ENCODE assay signal across 8 cellular contexts in the genomic region with DNA sequence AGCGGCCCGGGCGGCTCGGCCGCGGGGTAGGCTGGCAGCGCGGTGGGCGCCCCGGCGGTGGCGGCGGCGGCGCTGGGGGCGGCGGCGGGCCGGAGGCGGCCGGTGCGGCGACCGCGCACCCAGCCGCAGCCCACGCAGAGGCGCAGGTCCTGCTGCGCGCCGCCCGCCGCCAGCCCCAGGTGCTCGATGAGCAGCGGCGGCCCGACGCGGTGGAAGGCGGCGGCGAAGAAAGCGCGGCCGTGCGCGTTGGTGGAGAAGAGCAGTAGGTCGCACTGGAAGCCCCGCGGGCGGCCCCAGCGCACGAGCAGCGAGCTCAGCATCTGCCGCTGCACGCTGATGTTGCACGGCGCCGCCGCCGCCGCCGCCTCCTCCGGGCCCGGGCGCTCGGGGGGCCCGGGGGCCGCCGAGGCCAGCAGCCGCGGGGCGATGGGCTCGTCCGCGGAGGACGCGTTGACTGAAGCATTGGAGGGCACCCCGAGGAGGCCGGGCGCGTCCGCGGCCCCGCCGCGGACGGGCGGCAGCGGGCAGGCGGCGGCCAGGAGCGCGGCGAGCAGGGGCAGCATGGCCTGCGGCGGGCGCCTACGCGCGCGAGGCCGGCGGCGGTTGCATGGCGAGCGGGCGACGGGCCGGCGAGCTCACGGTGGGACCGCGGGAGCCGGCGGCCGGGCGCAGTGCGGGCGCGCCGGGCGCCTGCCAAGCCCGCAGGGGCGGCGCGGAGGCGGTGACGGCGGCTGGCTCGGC. TPM values are rescaled to one million over a fixed set of nuclear protein-coding genes. Genes with fewer than 3 reads are reported as not detected.
DNase-seq lines count a peak whose midpoint lies in the region; ATAC-seq, FAIRE-seq and TF ChIP-seq lines count a peak whose summit lies in the region.

No MANE protein-coding gene starts in this region.

- TF ChIP-seq RAD21 in K562 (CRISPR knock-in tag; conservative IDR thresholded peaks at IDR 0.05 in 1 of 2, IDR thresholded peaks at IDR 0.05 in 1 of 2) = no peak

- H3K27ac ChIP-seq in K562 (ENCODE audit: extremely low read depth, low read depth, low read length) (no peak overlapping the region; the same call in 2 of the 3 replicates), kidney (ENCODE audit: low read depth in 2 of 2, low read length in 2 of 2) (no peak overlapping the region)

- H3K9ac ChIP-seq in K562 (ENCODE audit: insufficient read depth in 1 of 2, low read depth in 2 of 2, low read length in 2 of 2) (peak overlapping the region; percentile 65 to 92; a peak in 3 of 4 replicates), kidney (ENCODE audit: low read length in 2 of 2) (no peak overlapping the region)

- in situ Hi-C loops in SK-MEL-5 (cut with HindIII; ENCODE audit: low pct_unique_long_range_greater_than_20kb, low sequenced_read_pairs) (no loop called here), K562 (cut with MboI) (no loop called here)

- DNase-seq in NCI-H146 (lab: John Stamatoyannopoulos, UW) (peak; percentile 57), NCI-H146 treated with DMSO at 0.1 percent for 48 hours (lab: John Stamatoyannopoulos, UW; ENCODE audit: unreplicated experiment) (no peak), SK-MEL-5 (ENCODE audit: low read depth, low spot score) (peak; percentile 22), K562 (ENCODE audit: extremely low read depth in 1 of 4, low spot score in 3 of 4) (peak; percentile 48 to 75 (median 69)), kidney (peak; percentile 76), KG1 (lab: John Stamatoyannopoulos, UW) (no peak)
- peak; percentile 28 to 41 for DNase-seq in stimulated activated CD4-positive, alpha-beta T cell treated with anti-CD3 and anti-CD28 coated beads, Interleukin-4, amount 100 ng/mL, for 48 hours (ENCODE audit: low read depth in 2 of 2)

- H3K9me1 ChIP-seq in K562 (ENCODE audit: control insufficient read depth, insufficient read depth, low read length) = no peaks in the 10 kb centered on the region

- ATAC-seq in HG02763 (IDR thresholded peaks at IDR 0.05; ENCODE audit: unreplicated experiment) (peak; percentile 38), K562 (peak; percentile 6; the same call in 2 of the 3 replicates)

- H3K79me2 ChIP-seq in K562 (ENCODE audit: control insufficient read depth, insufficient read depth, low read length) = peaks cover 16% of the 10 kb centered on the region

- intact Hi-C loops in K562 (cut with micrococcal nuclease) = loop anchor here (1.0 to 5.0 kb wide), 5 partner anchors 47 to 432 kb away; no protein-coding TSS in a partner anchor
- intact Hi-C loops in kidney (cut with DNase I) = loop anchor here (10.0 kb wide), 1 partner anchor 269 kb away; no protein-coding TSS in a partner anchor

- peak overlapping the region; percentile 91 for H3K4me2 ChIP-seq in K562 (ENCODE audit: insufficient read depth, low read length)

- peaks cover 15 to 25% of the 10 kb centered on the region in 2 experiments; a peak in 4 of 5 replicates for H3K27me3 ChIP-seq in K562 (ENCODE audit: control insufficient read depth in 2 of 2, insufficient read depth in 2 of 2, low read length in 2 of 2)

- peak overlapping the region; percentile 91 for H2AFZ ChIP-seq in K562 (ENCODE audit: low read depth, low read length)

- peak overlapping the region; percentile 65 for H3K4me3 ChIP-seq in K562
- H3K4me3 ChIP-seq in kidney (ENCODE audit: low read length in 2 of 2) = peak overlapping the region in 1 of 2 donors; percentile 47

- TF ChIP-seq POLR2A in K562 (conservative IDR thresholded peaks at IDR 0.05) = no peak

- H3K36me3 ChIP-seq in K562 (ENCODE audit: control insufficient read depth, insufficient read depth, low read length) (no peaks in the 10 kb centered on the region; the same call in 2 of the 3 replicates), kidney (ENCODE audit: control insufficient read depth in 1 of 2, insufficient read depth in 2 of 2, low read length in 2 of 2) (no peaks in the 10 kb centered on the region)

- CTCF ChIA-PET in K562 (lab: Yijun Ruan, JAX; ENCODE audit: low intra/inter-chr PET ratio) = interaction anchor here (0.6 to 2.0 kb wide), 10 partner anchors 162 to 439 kb away, joined by 3 to 12 read pairs (median 6); a partner anchor contains a TSS

- FAIRE-seq in K562 (lab: Jason Lieb, UNC) = no peak
- no peak for FAIRE-seq in kidney (lab: Jason Lieb, UNC)

- no peaks in the 10 kb centered on the region for H4K20me1 ChIP-seq in K562 (replicated peaks; ENCODE audit: control insufficient read depth, insufficient read depth, low read length)

- no TSS peak for BruUV-seq in K562 (replicated peaks; lab: Mats Ljungman, UMichigan)

- no peaks in the 10 kb centered on the region for H3K9me3 ChIP-seq in K562 (replicated peaks; ENCODE audit: control insufficient read depth, insufficient read depth, low read depth, low read length)
- no peaks in the 10 kb centered on the region for H3K9me3 ChIP-seq in kidney (ENCODE audit: control insufficient read depth in 1 of 2, low read length in 2 of 2)

- TF ChIP-seq CTCF in K562 (IDR thresholded peaks at IDR 0.05 in 2 of 3, conservative IDR thresholded peaks at IDR 0.05 in 1 of 3; ENCODE audit: insufficient read depth in 2 of 3, low read depth in 1 of 3, low read length in 3 of 3) = no peak
- TF ChIP-seq CTCF in kidney (IDR thresholded peaks at IDR 0.05; ENCODE audit: borderline replicate concordance, extremely low read depth, insufficient read depth) = no peak

- POLR2A ChIA-PET in K562 (lab: Yijun Ruan, JAX) = interaction anchor here (0.6 to 1.3 kb wide), 8 partner anchors 9 to 334 kb away, joined by 3 to 5 read pairs (median 4); no protein-coding TSS in a partner anchor

- TF ChIP-seq EP300 in K562 (IDR thresholded peaks at IDR 0.05; ENCODE audit: low read length) = no peak

- under 1% methylated on average over 68 of the region's 131 CpGs for WGBS in K562 (ENCODE audit: insufficient coverage, low coverage, missing lambda C conversion rate)

- H3K4me1 ChIP-seq in K562 (replicated peaks in 1 of 2; ENCODE audit: control insufficient read depth in 2 of 2, insufficient read depth in 2 of 2, low read length in 2 of 2) (peaks cover 18 to 19% of the 10 kb centered on the region in 2 experiments; a peak in 4 of 5 replicates), kidney (ENCODE audit: control insufficient read depth in 1 of 2, insufficient read depth in 1 of 2, low read depth in 1 of 2, low read length in 2 of 2) (peaks cover 0 to 4% of the 10 kb centered on the region in 2 donors)

TF ChIP-seq in K562, 482 proteins besides CTCF, POLR2A, EP300 and RAD21 (continues in another document):
- TF ChIP-seq CHD1 (IDR thresholded peaks at IDR 0.05; ENCODE audit: low read length) (peak; percentile 88), PHF8 (IDR thresholded peaks at IDR 0.05; ENCODE audit: borderline replicate concordance, low read length) (peak; percentile 41; the same call in 1 of the 2 replicates), GABPB1 (CRISPR knock-in tag; IDR thresholded peaks at IDR 0.05) (0 out of 2 replicates have a peak, but pooled peaks have one; percentile 4), MED1 (CRISPR knock-in tag; IDR thresholded peaks at IDR 0.05; ENCODE audit: borderline replicate concordance) (no peak), ZNF324 (CRISPR knock-in tag; IDR thresholded peaks at IDR 0.05) (no peak), RBM15 (IDR thresholded peaks at IDR 0.05; ENCODE audit: insufficient read depth, low read length) (no peak), MBD2 (IDR thresholded peaks at IDR 0.05; ENCODE audit: borderline replicate concordance, low read depth) (no peak)
- TF ChIP-seq, protein P1, sequence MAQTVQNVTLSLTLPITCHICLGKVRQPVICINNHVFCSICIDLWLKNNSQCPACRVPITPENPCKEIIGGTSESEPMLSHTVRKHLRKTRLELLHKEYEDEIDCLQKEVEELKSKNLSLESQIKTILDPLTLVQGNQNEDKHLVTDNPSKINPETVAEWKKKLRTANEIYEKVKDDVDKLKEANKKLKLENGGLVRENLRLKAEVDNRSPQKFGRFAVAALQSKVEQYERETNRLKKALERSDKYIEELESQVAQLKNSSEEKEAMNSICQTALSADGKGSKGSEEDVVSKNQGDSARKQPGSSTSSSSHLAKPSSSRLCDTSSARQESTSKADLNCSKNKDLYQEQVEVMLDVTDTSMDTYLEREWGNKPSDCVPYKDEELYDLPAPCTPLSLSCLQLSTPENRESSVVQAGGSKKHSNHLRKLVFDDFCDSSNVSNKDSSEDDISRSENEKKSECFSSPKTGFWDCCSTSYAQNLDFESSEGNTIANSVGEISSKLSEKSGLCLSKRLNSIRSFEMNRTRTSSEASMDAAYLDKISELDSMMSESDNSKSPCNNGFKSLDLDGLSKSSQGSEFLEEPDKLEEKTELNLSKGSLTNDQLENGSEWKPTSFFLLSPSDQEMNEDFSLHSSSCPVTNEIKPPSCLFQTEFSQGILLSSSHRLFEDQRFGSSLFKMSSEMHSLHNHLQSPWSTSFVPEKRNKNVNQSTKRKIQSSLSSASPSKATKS (CRISPR knock-in tag; IDR thresholded peaks at IDR 0.05) = no peak
- TF ChIP-seq, protein P2, sequence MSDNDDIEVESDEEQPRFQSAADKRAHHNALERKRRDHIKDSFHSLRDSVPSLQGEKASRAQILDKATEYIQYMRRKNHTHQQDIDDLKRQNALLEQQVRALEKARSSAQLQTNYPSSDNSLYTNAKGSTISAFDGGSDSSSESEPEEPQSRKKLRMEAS (CRISPR knock-in tag; IDR thresholded peaks at IDR 0.05) = peak; percentile 6; the same call in 1 of the 2 replicates

RNA-seq across cellular contexts. Expression of a gene that starts 0.5 kb away (rescaled TPM):
- 2.7 and 4.2 TPM in 2 replicates for total RNA-seq in SK-MEL-5 (2014; rRNA removed; shearing (Covaris generic))
- 19.2 and 22.2 TPM in 2 replicates for polyA plus RNA-seq in SK-MEL-5 (2015; cell fraction: cytosol; rRNA removed)
- polyA plus RNA-seq in SK-MEL-5 (2015; cell fraction: nucleus; rRNA removed) = 2.8 and 6.6 TPM in 2 replicates
- 17.6 and 30.8 TPM in 2 replicates for total RNA-seq in K562 (2011; cell fraction: chromatin; rRNA removed; ENCODE audit: low replicate concordance)
- total RNA-seq in K562 (2011; cell fraction: nucleolus; rRNA removed) = 39.3 and 69.5 TPM in 2 replicates
- 34.5 and 58.6 TPM in 2 replicates for total RNA-seq in K562 (2011; cell fraction: nucleoplasm; rRNA removed)
- 23.6 and 24.7 TPM in 2 replicates for total RNA-seq in K562 (2014; rRNA removed)
- total RNA-seq in K562 (2014; rRNA removed; fragmentation: Illumina TruSeq; extraction: Trizol) = 6.8 and 9.5 TPM in 2 replicates
- total RNA-seq in K562 (2015; rRNA removed; fragmentation: Illumina TruSeq; extraction: Trizol) = 3.7 and 4.1 TPM in 2 replicates
- 33.2 and 46.5 TPM in 2 replicates for total RNA-seq in K562 (2021)
- 17.0 and 32.4 TPM in 2 replicates for polyA plus RNA-seq in K562 (2011; rRNA removed)
- polyA plus RNA-seq in K562 (2011; cell fraction: cytosol; rRNA removed) = 23.8 and 166 TPM in 2 replicates
- polyA plus RNA-seq in K562 (2011; cell fraction: nucleus; rRNA removed) = 20.8 and 52.4 TPM in 2 replicates
- polyA plus RNA-seq in K562 (2012) = 15.6 and 28.2 TPM in 2 replicates
- 8.4 and 12.6 TPM in 2 replicates for polyA plus RNA-seq in K562 (2014; fragmentation: Illumina TruSeq; extraction: Trizol)
- polyA plus RNA-seq in K562 (2014; fragmentation: Nextera tagmentation; extraction: Ambion mirVana) = 1 to 10 TPM; 2.2 to 2.6 TPM
- polyA plus RNA-seq in K562 (2014; rRNA removed) = 18.9 and 24.6 TPM in 2 replicates
- 5.0 and 12.8 TPM in 2 replicates for polyA minus RNA-seq in K562 (2011; rRNA and poly(A)+ RNA removed)
- 36.2 and 47.6 TPM in 2 replicates for polyA minus RNA-seq in K562 (2011; cell fraction: cytosol; rRNA and poly(A)+ RNA removed)
- 8.7 and 12.8 TPM in 2 replicates for polyA minus RNA-seq in K562 (2011; cell fraction: nucleus; rRNA and poly(A)+ RNA removed)
- total RNA-seq in kidney = 5.1 TPM
- 3.1 TPM for polyA plus RNA-seq in kidney (ENCODE audit: insufficient read depth, low read depth, low replicate concordance)

Comparison
In these comparisons a context has a peak if more than half of its experiments do, and no peak if none do; other contexts are left out.
1. DNase-seq: peak in NCI-H146 (single experiment), SK-MEL-5 (single experiment), K562 (4 of 4), kidney (single experiment) and stimulated activated CD4-positive, alpha-beta T cell treated with anti-CD3 and anti-CD28 coated beads, Interleukin-4, amount 100 ng/mL, for 48 hours (2 of 2); none in NCI-H146 treated with DMSO at 0.1 percent for 48 hours (single experiment) and KG1 (single experiment).
2. H3K9ac ChIP-seq: peak in K562 (2 of 2); none in kidney (0 of 2).